ENCODE assay signal across 8 cellular contexts in genomic region chr9:127715443-127716337, GRCh38. TPM values are rescaled to one million over a fixed set of nuclear protein-coding genes. Genes with fewer than 3 reads are reported as not detected.
DNase-seq lines count a peak whose midpoint lies in the region; ATAC-seq and TF ChIP-seq lines count a peak whose summit lies in the region.

Gene PTRH1 (minus strand): TSS chr9:127715663. CDS start chr9:127715639, 24 bp downstream.
Gene TTC16 (plus strand): TSS chr9:127716079. CDS start chr9:127716146, 67 bp downstream.

- intact Hi-C loops in activated B cell treated with CpG ODN at 0.5 μM for 24 hours (cut with micrococcal nuclease): loop anchor here (1.0 to 2.0 kb wide), 7 partner anchors 16 to 265 kb away; partner anchors contain the start of genes LRSAM1, RPL12, ST6GALNAC4 and STXBP1

- POLR2A ChIA-PET in activated B cell treated with CpG ODN at 0.5 μM for 24 hours (lab: Charles Lee): interaction anchor here (0.6 to 1.4 kb wide), 12 partner anchors 9 to 356 kb away, joined by 3 to 13 read pairs (median 3); partner anchors contain the start of genes CFAP157, LRSAM1, RPL12 and SH2D3C

- H3K36me3 Mint-ChIP-seq in activated B cell treated with CpG ODN at 0.5 μM for 24 hours (ENCODE audit: low read depth): peaks cover 3% of the 10 kb centered on the region

- H3K4me3 Mint-ChIP-seq in activated B cell treated with CpG ODN at 0.5 μM for 24 hours: peak within 1 kb of the TSS; percentile 100

- H3K27me3 Mint-ChIP-seq in activated B cell treated with CpG ODN at 0.5 μM for 24 hours: no peaks in the 10 kb centered on the region

- ATAC-seq in GM19023 (IDR thresholded peaks at IDR 0.05; ENCODE audit: unreplicated experiment) (peak; percentile 93), HG03196 (IDR thresholded peaks at IDR 0.05; ENCODE audit: unreplicated experiment) (peak; percentile 89), activated B cell treated with CpG ODN at 0.5 μM for 24 hours (ENCODE audit: low read depth) (peak; percentile 96)

- CTCF ChIA-PET in activated B cell treated with CpG ODN at 0.5 μM for 24 hours (lab: Charles Lee): interaction anchor here (1.1 to 2.0 kb wide), 2 partner anchors 19 to 154 kb away, joined by 5 to 9 read pairs; partner anchors contain the start of gene TOR2A

- no peaks in the 10 kb centered on the region for H3K9me3 Mint-ChIP-seq in activated B cell treated with CpG ODN at 0.5 μM for 24 hours

- peaks cover 21% of the 10 kb centered on the region for H3K4me1 Mint-ChIP-seq in activated B cell treated with CpG ODN at 0.5 μM for 24 hours

- TF ChIP-seq CTCF in activated B cell treated with CpG ODN at 0.5 μM for 24 hours (IDR thresholded peaks at IDR 0.05): no peak

- H3K27ac ChIP-seq in caudate nucleus (ENCODE audit: low read depth, low read length): peak within 1 kb of the TSS; percentile 81

- DNase-seq in AG08396 (ENCODE audit: low spot score) (peak; percentile 99), NCI-H226 (peak; percentile 92), activated B cell treated with CpG ODN at 0.5 μM for 24 hours (peak; percentile 97), caudate nucleus (lab: John Stamatoyannopoulos, UW) (peak; percentile 44 to 98 (median 94)), inferior parietal cortex (ENCODE audit: extremely low spot score) (peak; percentile 95), smooth muscle cell of the brain vasculature (ENCODE audit: low read depth, low spot score) (peak; percentile 82)

- peak within 1 kb of the TSS; percentile 92 for H3K27ac Mint-ChIP-seq in activated B cell treated with CpG ODN at 0.5 μM for 24 hours

RNA-seq across cellular contexts. Expression of gene PTRH1, which starts in this region (rescaled TPM):
- 12.7 and 13.8 TPM in 2 replicates for total RNA-seq in activated B cell treated with CpG ODN at 0.5 μM for 24 hours

RNA-seq across cellular contexts. Expression of gene TTC16, which starts in this region (rescaled TPM):
- total RNA-seq in activated B cell treated with CpG ODN at 0.5 μM for 24 hours: not detected in 2 replicates

Comparison
In these comparisons a context has a peak if more than half of its experiments do, and no peak if none do; other contexts are left out.
1. Peak in every context shown above with its lines: DNase-seq, ATAC-seq and H3K27ac ChIP-seq.